9 cellular contexts compared by ENCODE assay signal in the genomic region with DNA sequence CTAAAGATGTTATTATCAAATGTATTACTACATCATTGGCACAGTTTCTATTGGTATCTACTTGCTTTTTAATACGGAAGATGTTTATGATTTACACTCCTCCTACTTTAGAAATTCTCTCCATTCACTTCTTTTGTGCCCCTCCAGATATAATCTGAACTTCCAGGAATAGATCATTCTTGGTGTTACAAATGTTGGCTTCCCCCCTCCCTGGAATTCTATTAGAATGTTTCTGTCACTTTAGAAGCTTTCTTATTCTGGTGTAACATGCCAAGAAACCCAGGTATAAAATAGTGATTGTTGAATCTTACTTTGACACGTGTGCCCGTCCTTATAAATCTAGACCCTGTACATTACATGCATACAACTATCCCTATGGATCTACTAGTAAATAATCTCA. TPM values are rescaled to one million over a fixed set of nuclear protein-coding genes. Genes with fewer than 3 reads are reported as not detected.
DNase-seq lines count a peak whose midpoint lies in the region; FAIRE-seq and TF ChIP-seq lines count a peak whose summit lies in the region.
"Had no signal": no experiment of that assay in that cellular context is flagged by ENCODE, and none has a peak within 500 bp of the region (broad histone marks: within the 10 kb centered on the region; RNA-seq: fewer than 3 reads in every experiment).

No MANE protein-coding gene starts in this region.

- no peaks in the 10 kb centered on the region for H3K27me3 ChIP-seq in Peyer's patch
- H3K27me3 ChIP-seq in esophagus muscularis mucosa: no peaks in the 10 kb centered on the region
- H3K27me3 ChIP-seq in sigmoid colon: no peaks in the 10 kb centered on the region

- H3K36me3 ChIP-seq in Peyer's patch: no peaks in the 10 kb centered on the region
- H3K36me3 ChIP-seq in esophagus muscularis mucosa: peaks cover 0 to 18% (median under 1%) of the 10 kb centered on the region in 4 donors
- H3K36me3 ChIP-seq in sigmoid colon: peaks cover 0 to 5% (median 0%) of the 10 kb centered on the region in 4 donors

- no peaks in the 10 kb centered on the region for H3K9me3 ChIP-seq in Peyer's patch
- no peaks in the 10 kb centered on the region for H3K9me3 ChIP-seq in esophagus muscularis mucosa
- H3K9me3 ChIP-seq in sigmoid colon: no peaks in the 10 kb centered on the region

- WGBS in esophagus muscularis mucosa: 25% methylated on average over 3 of the region's 3 CpGs
- WGBS in sigmoid colon, 2 donors: 13 to 25% methylated on average over 3 of the region's 3 CpGs

- intact Hi-C loops in esophagus muscularis mucosa (cut with DNase I): no loop called here
- intact Hi-C loops in sigmoid colon (cut with DNase I): loop anchor here (2.0 kb wide), 1 partner anchor 166 kb away; a partner anchor contains a TSS

- TF ChIP-seq EP300 in esophagus muscularis mucosa (IDR thresholded peaks at IDR 0.05): no peak
- TF ChIP-seq EP300 in sigmoid colon (IDR thresholded peaks at IDR 0.05): no peak

- FAIRE-seq in HTR-8/SVneo (lab: Jason Lieb, UNC): no peak
- FAIRE-seq: TTC549 had no signal

- TF ChIP-seq CTCF in GM12865 (IDR thresholded peaks at IDR 0.05; ENCODE audit: insufficient read depth, low read depth, low read length, missing control alignments): no peak
- no peak for TF ChIP-seq CTCF in Peyer's patch (IDR thresholded peaks at IDR 0.05)
- TF ChIP-seq CTCF in esophagus muscularis mucosa (IDR thresholded peaks at IDR 0.05): no peak
- no peak for TF ChIP-seq CTCF in sigmoid colon (IDR thresholded peaks at IDR 0.05)

- no peak for DNase-seq in GM12865 (ENCODE audit: low read depth)
- DNase-seq in Peyer's patch: no peak
- DNase-seq in esophagus muscularis mucosa (ENCODE audit: extremely low spot score): no peak
- no peak for DNase-seq in sigmoid colon
- DNase-seq in amygdala (lab: John Stamatoyannopoulos, UW): no peak
- no peak for DNase-seq in GF-D8 (lab: John Stamatoyannopoulos, UW)
- DNase-seq in glomerular visceral epithelial cell (ENCODE audit: extremely low spot score): no peak
- no peak for DNase-seq in HTR-8/SVneo (ENCODE audit: insufficient read length, low spot score)

- H3K4me3 ChIP-seq in GM12865 (ENCODE audit: low read depth, low read length): peak overlapping the region; percentile 89
- H3K4me3 ChIP-seq in Peyer's patch: peak overlapping the region; percentile 78 to 98 (median 97)
- peak overlapping the region; percentile 82 to 97 (median 92) for H3K4me3 ChIP-seq in esophagus muscularis mucosa
- peak overlapping the region; percentile 70 to 97 (median 96) for H3K4me3 ChIP-seq in sigmoid colon

- H3K27ac ChIP-seq in Peyer's patch (peak overlapping the region in 2 of 4 donors; percentile 63 to 86), esophagus muscularis mucosa (replicated peaks in 1 of 4) (peak overlapping the region; percentile 82 to 89 (median 84)), sigmoid colon (peak overlapping the region in 3 of 4 donors; percentile 85 to 86 (median 85))

- TF ChIP-seq POLR2A in Peyer's patch (IDR thresholded peaks at IDR 0.05): no peak
- TF ChIP-seq POLR2A in esophagus muscularis mucosa (IDR thresholded peaks at IDR 0.05; ENCODE audit: low read depth): no peak
- TF ChIP-seq POLR2A in sigmoid colon (IDR thresholded peaks at IDR 0.05): no peak

- H3K4me1 ChIP-seq in Peyer's patch: peaks cover 0 to 16% (median 8%) of the 10 kb centered on the region in 4 donors
- peaks cover 19 to 36% (median 30%) of the 10 kb centered on the region in 4 donors for H3K4me1 ChIP-seq in esophagus muscularis mucosa
- peaks cover 0 to 31% (median 21%) of the 10 kb centered on the region in 4 donors for H3K4me1 ChIP-seq in sigmoid colon

RNA-seq across cellular contexts. Expression of a gene that starts 1.2 kb away (rescaled TPM):
- 10 to 100 TPM; 27.6 to 36.7 (median 33.6) TPM for total RNA-seq in Peyer's patch
- 10 to 100 TPM; 16.6 to 26.6 (median 22.3) TPM for total RNA-seq in esophagus muscularis mucosa
- total RNA-seq in sigmoid colon: 10 to 100 TPM; 19.1 to 32.1 (median 27.3) TPM
- 10 to 100 TPM; 13.8 to 21.0 (median 16.4) TPM for polyA plus RNA-seq in sigmoid colon

RNA-seq across cellular contexts. Expression of a gene that starts 51.7 kb away (rescaled TPM):
- total RNA-seq in Peyer's patch: 100 to 1,000 TPM; 141 to 550 (median 254) TPM
- total RNA-seq in esophagus muscularis mucosa: 100 to 1,000 TPM; 256 to 605 (median 376) TPM
- 100 to 1,000 TPM; 252 to 463 (median 333) TPM for total RNA-seq in sigmoid colon
- polyA plus RNA-seq in sigmoid colon: 100 to 1,000 TPM; 167 to 333 (median 245) TPM
